In the genomic region with DNA sequence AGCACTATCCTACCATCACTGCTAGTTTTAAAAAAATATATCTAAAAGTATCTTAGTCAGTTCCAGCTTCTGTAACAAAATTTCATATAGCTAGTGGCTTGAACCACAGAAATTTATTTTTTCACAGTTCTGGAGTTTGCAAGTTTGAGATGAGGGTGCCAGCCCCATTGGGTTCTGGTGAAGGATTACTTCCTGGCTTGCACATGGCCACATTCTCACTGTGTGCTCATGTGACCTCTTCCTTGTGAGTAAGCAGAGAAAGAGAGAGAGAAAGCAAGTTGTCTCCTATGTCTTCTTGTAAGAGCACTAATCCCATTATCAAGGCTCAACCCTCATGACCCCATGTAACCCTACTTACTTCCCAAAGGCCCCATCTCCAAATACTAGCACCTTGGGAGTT, we compare ENCODE assay signal across 13 cellular contexts.
DNase-seq lines count a peak whose midpoint lies in the region; ATAC-seq and TF ChIP-seq lines count a peak whose summit lies in the region.
"Had no signal": no experiment of that assay in that cellular context is flagged by ENCODE, and none has a peak within 500 bp of the region (broad histone marks: within the 10 kb centered on the region; RNA-seq: fewer than 3 reads in every experiment).

No MANE protein-coding gene starts in this region.

- H3K4me3 ChIP-seq in epithelial cell of esophagus (ENCODE audit: low read length) = no peak overlapping the region
- H3K4me3 ChIP-seq: A549, HAP-1 had no signal

- H3K36me3 Mint-ChIP-seq in natural killer cell = peaks cover 8% of the 10 kb centered on the region
- H3K36me3 Mint-ChIP-seq in stimulated activated effector memory CD8-positive, alpha-beta T cell treated with anti-CD3 and anti-CD28 coated beads, Interleukin-12 subunit alpha, Interleukin-12 subunit beta, amount 100 ng/mL, for 72 hours = no peaks in the 10 kb centered on the region
- H3K36me3 Mint-ChIP-seq: CD4-positive, alpha-beta memory T cell had no signal

- TF ChIP-seq CTCF in epithelial cell of esophagus (IDR thresholded peaks at IDR 0.05; ENCODE audit: insufficient read depth, low read depth, low read length, missing control alignments) (no peak), natural killer cell (IDR thresholded peaks at IDR 0.05) (no peak)

- peaks cover 9 to 11% of the 10 kb centered on the region in 2 donors for H3K4me1 Mint-ChIP-seq in natural killer cell
- no peaks in the 10 kb centered on the region for H3K4me1 Mint-ChIP-seq in stimulated activated effector memory CD8-positive, alpha-beta T cell treated with anti-CD3 and anti-CD28 coated beads, Interleukin-12 subunit alpha, Interleukin-12 subunit beta, amount 100 ng/mL, for 72 hours
- H3K4me1 Mint-ChIP-seq: CD4-positive, alpha-beta memory T cell had no signal

- peak; percentile 53 to 87 (median 57) for ATAC-seq in natural killer cell
- ATAC-seq in stimulated activated effector memory CD8-positive, alpha-beta T cell treated with anti-CD3 and anti-CD28 coated beads, Interleukin-12 subunit alpha, Interleukin-12 subunit beta, amount 100 ng/mL, for 72 hours = peak; percentile 47
- ATAC-seq: A549 had no signal

- H3K27ac Mint-ChIP-seq in natural killer cell = peak overlapping the region in 1 of 2 donors; percentile 18
- no peak overlapping the region for H3K27ac Mint-ChIP-seq in stimulated activated effector memory CD8-positive, alpha-beta T cell treated with anti-CD3 and anti-CD28 coated beads, Interleukin-12 subunit alpha, Interleukin-12 subunit beta, amount 100 ng/mL, for 72 hours
- H3K27ac Mint-ChIP-seq: CD4-positive, alpha-beta memory T cell had no signal

- intact Hi-C loops in natural killer cell (cut with micrococcal nuclease) = no loop called here

- H3K27me3 Mint-ChIP-seq in natural killer cell (ENCODE audit: low read depth in 2 of 2) = peaks cover 10 to 26% of the 10 kb centered on the region in 2 donors

- peak; percentile 1 for DNase-seq in RKO (ENCODE audit: low spot score)
- DNase-seq in epithelial cell of esophagus (ENCODE audit: low read depth) = peak; percentile 10
- DNase-seq in natural killer cell = no peak
- no peak for DNase-seq in stimulated activated effector memory CD8-positive, alpha-beta T cell treated with anti-CD3 and anti-CD28 coated beads, Interleukin-12 subunit alpha, Interleukin-12 subunit beta, amount 100 ng/mL, for 72 hours (ENCODE audit: low spot score in 2 of 2)
- no peak for DNase-seq in NK-92 (lab: John Stamatoyannopoulos, UW; ENCODE audit: unreplicated experiment)
- no peak for DNase-seq in islet precursor cell
- DNase-seq in MV-4-11 (lab: John Stamatoyannopoulos, UW) = no peak
- DNase-seq: BE2C; CD4-positive, alpha-beta memory T cell; DND-41; GDM1 had no signal

- no peak overlapping the region for H3K4me3 Mint-ChIP-seq in natural killer cell
- no peak overlapping the region for H3K4me3 Mint-ChIP-seq in stimulated activated effector memory CD8-positive, alpha-beta T cell treated with anti-CD3 and anti-CD28 coated beads, Interleukin-12 subunit alpha, Interleukin-12 subunit beta, amount 100 ng/mL, for 72 hours
- H3K4me3 Mint-ChIP-seq: CD4-positive, alpha-beta memory T cell had no signal

- peaks cover 0 to 2% of the 10 kb centered on the region in 2 donors for H3K9me3 Mint-ChIP-seq in natural killer cell
- no peaks in the 10 kb centered on the region for H3K9me3 Mint-ChIP-seq in stimulated activated effector memory CD8-positive, alpha-beta T cell treated with anti-CD3 and anti-CD28 coated beads, Interleukin-12 subunit alpha, Interleukin-12 subunit beta, amount 100 ng/mL, for 72 hours

Comparison
In these comparisons a context has a peak if more than half of its experiments do, and no peak if none do; other contexts are left out.
1. DNase-seq: peak in RKO (single experiment) and epithelial cell of esophagus (single experiment); none in natural killer cell (single experiment), stimulated activated effector memory CD8-positive, alpha-beta T cell treated with anti-CD3 and anti-CD28 coated beads, Interleukin-12 subunit alpha, Interleukin-12 subunit beta, amount 100 ng/mL, for 72 hours (0 of 2), NK-92 (single experiment), islet precursor cell (single experiment) and MV-4-11 (single experiment).